8 cellular contexts compared by ENCODE assay signal in the genomic region with DNA sequence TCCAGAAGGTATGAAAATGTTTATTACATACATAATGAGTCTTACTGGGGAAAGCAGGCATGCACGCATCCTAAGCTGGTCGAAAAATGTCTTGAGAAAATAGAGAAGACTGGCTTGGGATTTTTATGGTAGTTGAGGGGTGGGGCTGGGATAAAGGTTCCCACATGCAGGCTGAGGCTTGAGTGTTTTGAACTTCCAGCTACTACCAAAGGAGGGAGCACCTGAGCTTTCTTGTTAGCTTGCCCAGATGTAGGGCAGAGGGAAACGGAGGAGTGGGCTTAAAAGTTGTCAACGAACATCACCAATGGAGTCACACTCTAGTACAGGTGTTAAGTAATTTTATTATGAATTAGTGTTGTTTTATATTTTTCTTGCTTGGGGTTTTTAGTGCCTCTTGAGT. TPM values are rescaled to one million over a fixed set of nuclear protein-coding genes. Genes with fewer than 3 reads are reported as not detected.
DNase-seq lines count a peak whose midpoint lies in the region; ATAC-seq and TF ChIP-seq lines count a peak whose summit lies in the region.

No MANE protein-coding gene starts in this region.

- no peaks in the 10 kb centered on the region for H3K36me3 Mint-ChIP-seq in chondrocyte (ENCODE audit: low read depth)
- no peaks in the 10 kb centered on the region for H3K36me3 Mint-ChIP-seq in activated T-cell treated with anti-CD3 and anti-CD28 coated beads, Interleukin-2, amount 50 U/mL, for 4 hours (ENCODE audit: insufficient read depth)

- no peaks in the 10 kb centered on the region for H3K27me3 Mint-ChIP-seq in chondrocyte (ENCODE audit: low read depth)
- H3K27me3 Mint-ChIP-seq in activated T-cell treated with anti-CD3 and anti-CD28 coated beads, Interleukin-2, amount 50 U/mL, for 4 hours (ENCODE audit: low read depth), result no peaks in the 10 kb centered on the region

- H3K4me1 Mint-ChIP-seq in chondrocyte (ENCODE audit: low read depth), result peaks cover 22% of the 10 kb centered on the region
- H3K4me1 Mint-ChIP-seq in activated T-cell treated with anti-CD3 and anti-CD28 coated beads, Interleukin-2, amount 50 U/mL, for 4 hours (ENCODE audit: low read depth), result no peaks in the 10 kb centered on the region

- no peaks in the 10 kb centered on the region for H3K4me1 ChIP-seq in cardiac muscle cell (ENCODE audit: low read depth)

- ATAC-seq in left ventricle myocardium superior (no peak), GM19452 (IDR thresholded peaks at IDR 0.05; ENCODE audit: unreplicated experiment) (no peak), Right ventricle myocardium superior (ENCODE audit: poor library complexity) (no peak)
- ATAC-seq in activated T-cell treated with anti-CD3 and anti-CD28 coated beads, Interleukin-2, amount 50 U/mL, for 4 hours, result no peak

- no peaks in the 10 kb centered on the region for H3K9me3 ChIP-seq in cardiac muscle cell (ENCODE audit: low read depth)

- H3K9me3 Mint-ChIP-seq in chondrocyte (ENCODE audit: low read depth), result no peaks in the 10 kb centered on the region
- no peaks in the 10 kb centered on the region for H3K9me3 Mint-ChIP-seq in activated T-cell treated with anti-CD3 and anti-CD28 coated beads, Interleukin-2, amount 50 U/mL, for 4 hours

- no peak overlapping the region for H3K27ac Mint-ChIP-seq in chondrocyte (ENCODE audit: unreplicated experiment)

- DNase-seq in cardiac muscle cell (ENCODE audit: low read depth in 1 of 2, low spot score in 1 of 2) (peak in 1 of 2 donors; percentile 7), left ventricle myocardium superior (no peak), LHCN-M2 (ENCODE audit: low read depth) (peak; percentile 26), chondrocyte (ENCODE audit: low spot score) (no peak), superior temporal gyrus (ENCODE audit: extremely low spot score) (no peak), Right ventricle myocardium superior (no peak)
- DNase-seq in activated T-cell treated with anti-CD3 and anti-CD28 coated beads, Interleukin-2, amount 50 U/mL, for 4 hours, result no peak

- no peaks in the 10 kb centered on the region for H3K36me3 ChIP-seq in cardiac muscle cell

- intact Hi-C loops in left ventricle myocardium superior (cut with micrococcal nuclease), result no loop called here
- intact Hi-C loops in Right ventricle myocardium superior (cut with DNase I), result no loop called here

- no peak overlapping the region for H3K27ac ChIP-seq in cardiac muscle cell

- no peaks in the 10 kb centered on the region for H3K27me3 ChIP-seq in cardiac muscle cell

- no peak overlapping the region for H3K4me3 ChIP-seq in cardiac muscle cell

- TF ChIP-seq CTCF in cardiac muscle cell (IDR thresholded peaks at IDR 0.05; ENCODE audit: low read depth, low read length) (peak; percentile 32), chondrocyte (IDR thresholded peaks at IDR 0.05) (peak; percentile 66)

- H3K4me3 Mint-ChIP-seq in chondrocyte (ENCODE audit: unreplicated experiment), result no peak overlapping the region
- H3K4me3 Mint-ChIP-seq in activated T-cell treated with anti-CD3 and anti-CD28 coated beads, Interleukin-2, amount 50 U/mL, for 4 hours, result no peak overlapping the region

RNA-seq across cellular contexts. Expression of gene SRPX, which starts 39.6 kb away (rescaled TPM):
- 9.6 and 19.9 TPM in 2 replicates for total RNA-seq in cardiac muscle cell
- polyA plus RNA-seq in cardiac muscle cell, result 13.4 and 21.4 TPM in 2 replicates
- total RNA-seq in left ventricle myocardium superior, result 45.2 TPM
- total RNA-seq in LHCN-M2 (2014; rRNA removed), result 182 and 185 TPM in 2 replicates
- 52.7 TPM for polyA plus RNA-seq in LHCN-M2 (2012)
- total RNA-seq in chondrocyte, result 33.5 to 35.8 TPM (median 34.2 TPM) in 3 replicates
- under 1 TPM in 1 of 3 donors, not detected in 2; 0.13 TPM for total RNA-seq in activated T-cell treated with anti-CD3 and anti-CD28 coated beads, Interleukin-2, amount 50 U/mL, for 4 hours
- 36.1 TPM for total RNA-seq in Right ventricle myocardium superior
